ENCODE assay signal across 17 cellular contexts in genomic region chr3:174132421-174133042, GRCh38.
A peak's percentile ranks its signal among the peaks of the same experiment; 100 is the strongest.
DNase-seq lines count a peak whose midpoint lies in the region; ATAC-seq and TF ChIP-seq lines count a peak whose summit lies in the region.
"Had no signal": no experiment of that assay in that cellular context is flagged by ENCODE, and none has a peak within 500 bp of the region (broad histone marks: within the 10 kb centered on the region; RNA-seq: fewer than 3 reads in every experiment).

No MANE protein-coding gene starts in this region.

- H3K27ac ChIP-seq in right lobe of liver = no peak overlapping the region
- H3K27ac ChIP-seq: PC-9, SJSA1 had no signal

- DNase-seq in NCI-H82 (lab: John Stamatoyannopoulos, UW) (peak; percentile 63), fibroblast of villous mesenchyme (ENCODE audit: low read depth) (peak; percentile 24), right lobe of liver (no peak), SHP77 (lab: John Stamatoyannopoulos, UW) (no peak), osteocyte (ENCODE audit: extremely low spot score, unreplicated experiment) (no peak)
- DNase-seq: CD4-positive, CD25-positive, alpha-beta regulatory T cell; DMS79; HCEC 1CT; KG1; NCI-H1436; NCI-H2029 treated with DMSO at 0.1 percent for 48 hours; NCI-H748 treated with DMSO at 0.1 percent for 48 hours; PC-9 had no signal

- no peaks in the 10 kb centered on the region for H3K27me3 ChIP-seq in right lobe of liver
- H3K27me3 ChIP-seq: SJSA1 had no signal

- 45% methylated on average over 4 of the region's 5 CpGs for WGBS in right lobe of liver (ENCODE audit: insufficient coverage, low coverage, low lambda C conversion rate, missing lambda C conversion rate)

- no peak overlapping the region for H3K27ac Mint-ChIP-seq in osteocyte (ENCODE audit: unreplicated experiment)
- H3K27ac Mint-ChIP-seq: B cell; CD4-positive, CD25-positive, alpha-beta regulatory T cell had no signal

- no peaks in the 10 kb centered on the region for H3K9me3 ChIP-seq in right lobe of liver
- H3K9me3 ChIP-seq: SJSA1 had no signal

- no peak overlapping the region for H3K4me3 ChIP-seq in fibroblast of villous mesenchyme (ENCODE audit: low read depth, low read length)
- H3K4me3 ChIP-seq in right lobe of liver = no peak overlapping the region
- H3K4me3 ChIP-seq: PC-9, SJSA1 had no signal

- no peak for TF ChIP-seq CTCF in fibroblast of villous mesenchyme (IDR thresholded peaks at IDR 0.05; ENCODE audit: insufficient read depth, low read depth, low read length)
- TF ChIP-seq CTCF in right lobe of liver (IDR thresholded peaks at IDR 0.05) = no peak
- no peak for TF ChIP-seq CTCF in osteocyte (IDR thresholded peaks at IDR 0.05)

- H3K4me1 Mint-ChIP-seq in osteocyte (ENCODE audit: unreplicated experiment) = peaks cover 6% of the 10 kb centered on the region
- H3K4me1 Mint-ChIP-seq: B cell; CD4-positive, CD25-positive, alpha-beta regulatory T cell had no signal

- H3K4me1 ChIP-seq in right lobe of liver = peaks cover 0 to 8% (median 0%) of the 10 kb centered on the region in 4 donors
- H3K4me1 ChIP-seq: SJSA1 had no signal

- no peaks in the 10 kb centered on the region for H3K36me3 ChIP-seq in right lobe of liver
- H3K36me3 ChIP-seq: SJSA1 had no signal

- no peaks in the 10 kb centered on the region for H3K36me3 Mint-ChIP-seq in osteocyte (ENCODE audit: unreplicated experiment)
- H3K36me3 Mint-ChIP-seq: CD4-positive, CD25-positive, alpha-beta regulatory T cell had no signal

- H3K4me3 Mint-ChIP-seq in osteocyte (ENCODE audit: unreplicated experiment) = no peak overlapping the region
- H3K4me3 Mint-ChIP-seq: B cell; CD4-positive, CD25-positive, alpha-beta regulatory T cell had no signal

- no peaks in the 10 kb centered on the region for H3K27me3 Mint-ChIP-seq in osteocyte (ENCODE audit: unreplicated experiment)
- H3K27me3 Mint-ChIP-seq: B cell; CD4-positive, CD25-positive, alpha-beta regulatory T cell had no signal

- no peaks in the 10 kb centered on the region for H3K9me3 Mint-ChIP-seq in osteocyte (ENCODE audit: unreplicated experiment)

- no peak for TF ChIP-seq POLR2A in right lobe of liver (IDR thresholded peaks at IDR 0.05)

- intact Hi-C loops in right lobe of liver (cut with DNase I) = no loop called here

- ATAC-seq in right lobe of liver = peak; percentile 93 to 99 (median 98)
- no peak for ATAC-seq in HG03571 (IDR thresholded peaks at IDR 0.05; ENCODE audit: unreplicated experiment)
- no peak for ATAC-seq in HG03159 (IDR thresholded peaks at IDR 0.05; ENCODE audit: unreplicated experiment)

Comparison
In these comparisons a context has a peak if more than half of its experiments do, and no peak if none do; other contexts are left out.
1. DNase-seq: peak in NCI-H82 (single experiment) and fibroblast of villous mesenchyme (single experiment); none in right lobe of liver (0 of 3), SHP77 (0 of 2) and osteocyte (single experiment).
2. ATAC-seq: peak in right lobe of liver (4 of 4); none in HG03571 (single experiment) and HG03159 (single experiment).